9 cellular contexts compared by ENCODE assay signal in genomic region chr20:53157443-53158408, GRCh38.
A peak's percentile ranks its signal among the peaks of the same experiment; 100 is the strongest.
DNase-seq lines count a peak whose midpoint lies in the region; ATAC-seq, FAIRE-seq and TF ChIP-seq lines count a peak whose summit lies in the region.
"Had no signal": no experiment of that assay in that cellular context is flagged by ENCODE, and none has a peak within 500 bp of the region (broad histone marks: within the 10 kb centered on the region; RNA-seq: fewer than 3 reads in every experiment).

No MANE protein-coding gene starts in this region.

- no peaks in the 10 kb centered on the region for H3F3A ChIP-seq in GM23338 (replicated peaks; ENCODE audit: low read depth)
- no peaks in the 10 kb centered on the region for H3F3A ChIP-seq in neural progenitor cell (ENCODE audit: low read depth)

- peaks cover under 1% of the 10 kb centered on the region for H3K27me3 Mint-ChIP-seq in activated CD4-positive, alpha-beta T cell treated with anti-CD3 and anti-CD28 coated beads for 36 hours
- H3K27me3 Mint-ChIP-seq in GM23338 (ENCODE audit: insufficient read depth, low read depth, poor library complexity) (peaks cover 5% of the 10 kb centered on the region), neural progenitor cell (ENCODE audit: insufficient read depth, low read depth) (peaks cover 5% of the 10 kb centered on the region)

- H3K36me3 Mint-ChIP-seq in activated CD4-positive, alpha-beta T cell treated with anti-CD3 and anti-CD28 coated beads for 36 hours (ENCODE audit: low read depth): peaks cover 21% of the 10 kb centered on the region
- no peaks in the 10 kb centered on the region for H3K36me3 Mint-ChIP-seq in GM23338 (ENCODE audit: low read depth)
- H3K36me3 Mint-ChIP-seq in neural progenitor cell: no peaks in the 10 kb centered on the region

- no peaks in the 10 kb centered on the region for H3K79me2 ChIP-seq in GM23338 (replicated peaks; ENCODE audit: insufficient read depth)
- H3K79me2 ChIP-seq in endothelial cell of umbilical vein (ENCODE audit: control insufficient read depth, insufficient read depth, low read length): no peaks in the 10 kb centered on the region
- H3K79me2 ChIP-seq in neural progenitor cell (ENCODE audit: low read depth): no peaks in the 10 kb centered on the region

- H3K9me3 Mint-ChIP-seq in activated CD4-positive, alpha-beta T cell treated with anti-CD3 and anti-CD28 coated beads for 36 hours (ENCODE audit: low read depth): peaks cover 3% of the 10 kb centered on the region
- H3K9me3 Mint-ChIP-seq in GM23338: peaks cover 3% of the 10 kb centered on the region; the same call in 2 of the 3 replicates
- no peaks in the 10 kb centered on the region for H3K9me3 Mint-ChIP-seq in neural progenitor cell

- H3K9ac ChIP-seq in endothelial cell of umbilical vein (replicated peaks; ENCODE audit: extremely low read depth, insufficient read depth, low read length): no peak overlapping the region
- no peak overlapping the region for H3K9ac ChIP-seq in neural progenitor cell

- peak; percentile 75 to 78 for TF ChIP-seq CTCF in GM23338 (conservative IDR thresholded peaks at IDR 0.05; ENCODE audit: low read depth in 2 of 2)
- TF ChIP-seq CTCF in LNCAP (IDR thresholded peaks at IDR 0.05): peak; percentile 55
- TF ChIP-seq CTCF in endothelial cell of umbilical vein (IDR thresholded peaks at IDR 0.05; ENCODE audit: extremely low read depth in 1 of 2, insufficient read depth in 1 of 2, low read depth in 1 of 2, low read length in 2 of 2): peak; percentile 47 to 64
- TF ChIP-seq CTCF in neural progenitor cell (IDR thresholded peaks at IDR 0.05): peak; percentile 69

- H3K27me3 ChIP-seq in GM23338 (ENCODE audit: insufficient read depth): no peaks in the 10 kb centered on the region
- no peaks in the 10 kb centered on the region for H3K27me3 ChIP-seq in endothelial cell of umbilical vein (ENCODE audit: control insufficient read depth in 2 of 2, insufficient read depth in 2 of 2, low read length in 2 of 2)
- H3K27me3 ChIP-seq in neural progenitor cell: no peaks in the 10 kb centered on the region

- peak overlapping the region; percentile 44 for H3K27ac Mint-ChIP-seq in activated CD4-positive, alpha-beta T cell treated with anti-CD3 and anti-CD28 coated beads for 36 hours
- no peak overlapping the region for H3K27ac Mint-ChIP-seq in GM23338
- no peak overlapping the region for H3K27ac Mint-ChIP-seq in neural progenitor cell

- H3K4me3 ChIP-seq in GM23338: no peak overlapping the region
- no peak overlapping the region for H3K4me3 ChIP-seq in endothelial cell of umbilical vein (replicated peaks in 1 of 3; ENCODE audit: insufficient read depth in 1 of 3, low read depth in 1 of 3, low read length in 3 of 3)
- H3K4me3 ChIP-seq in neural progenitor cell: no peak overlapping the region

- ATAC-seq in activated CD4-positive, alpha-beta T cell treated with anti-CD3 and anti-CD28 coated beads for 36 hours: no peak
- ATAC-seq in GM23338: peak; percentile 82

- peak; percentile 60 for DNase-seq in activated CD4-positive, alpha-beta T cell treated with anti-CD3 and anti-CD28 coated beads for 36 hours
- DNase-seq in activated CD4-positive, alpha-beta T cell treated with anti-CD3 and anti-CD28 coated beads for 1 hour: no peak
- peak; percentile 91 for DNase-seq in GM23338 (ENCODE audit: low spot score)
- DNase-seq in activated CD4-positive, alpha-beta T cell treated with anti-CD3 and anti-CD28 coated beads for 4 hours: peak; percentile 15 to 44
- DNase-seq in endothelial cell of umbilical vein (ENCODE audit: low read depth, low spot score): peak; percentile 27
- DNase-seq in neural progenitor cell (ENCODE audit: low spot score): peak; percentile 72
- DNase-seq in mesenteric fat pad (ENCODE audit: low spot score): no peak

- BruUV-seq in endothelial cell of umbilical vein (replicated peaks; lab: Mats Ljungman, UMichigan): no TSS peak

- dilution Hi-C loops in endothelial cell of umbilical vein (cut with MboI; ENCODE audit: extremely low pct_ligation_motif_present, low sequenced_read_pairs): no loop called here

- H3K4me3 Mint-ChIP-seq in activated CD4-positive, alpha-beta T cell treated with anti-CD3 and anti-CD28 coated beads for 36 hours: no peak overlapping the region
- H3K4me3 Mint-ChIP-seq in GM23338 (no peak overlapping the region), neural progenitor cell (no peak overlapping the region)

- H3K4me2 ChIP-seq in GM23338: no peak overlapping the region
- no peak overlapping the region for H3K4me2 ChIP-seq in endothelial cell of umbilical vein (ENCODE audit: insufficient read depth, low read length)
- no peak overlapping the region for H3K4me2 ChIP-seq in neural progenitor cell

- H2AFZ ChIP-seq in GM23338 (no peak overlapping the region), endothelial cell of umbilical vein (ENCODE audit: low read depth, low read length) (no peak overlapping the region), neural progenitor cell (replicated peaks) (no peak overlapping the region)

- H3K4me1 ChIP-seq in GM23338 (ENCODE audit: insufficient read depth) (peaks cover 3% of the 10 kb centered on the region), endothelial cell of umbilical vein (ENCODE audit: control insufficient read depth, extremely low read depth, insufficient read depth, low read length) (no peaks in the 10 kb centered on the region), neural progenitor cell (peaks cover 10% of the 10 kb centered on the region)

- intact Hi-C loops in activated CD4-positive, alpha-beta T cell treated with anti-CD3 and anti-CD28 coated beads for 36 hours (cut with DNase I, micrococcal nuclease): loop anchor here in 1 of 2 experiments (10.0 kb wide), 1 partner anchor 1047 kb away; the partner anchor contains the start of gene PFDN4
- intact Hi-C loops in endothelial cell of umbilical vein (cut with micrococcal nuclease): loop anchor here (1.0 kb wide), 3 partner anchors 783 to 905 kb away; no protein-coding TSS in a partner anchor

- TF ChIP-seq POLR2A in endothelial cell of umbilical vein (IDR thresholded peaks at IDR 0.05; ENCODE audit: low read depth, low read length): no peak

- H3K9me1 ChIP-seq in endothelial cell of umbilical vein (replicated peaks; ENCODE audit: control insufficient read depth, extremely low read depth, insufficient read depth, low read length): no peaks in the 10 kb centered on the region

- H3K27ac ChIP-seq in GM23338 (ENCODE audit: low read depth) (no peak overlapping the region), endothelial cell of umbilical vein (ENCODE audit: insufficient read depth, low read depth, low read length) (no peak overlapping the region), neural progenitor cell (no peak overlapping the region)

- H3K36me3 ChIP-seq in GM23338 (ENCODE audit: insufficient read depth) (no peaks in the 10 kb centered on the region), endothelial cell of umbilical vein (ENCODE audit: control insufficient read depth in 2 of 2, extremely low read depth in 1 of 2, insufficient read depth in 2 of 2, low read length in 2 of 2) (no peaks in the 10 kb centered on the region), neural progenitor cell (no peaks in the 10 kb centered on the region)

- no peak for FAIRE-seq in endothelial cell of umbilical vein (lab: Jason Lieb, UNC)
- FAIRE-seq: islet of Langerhans had no signal

- CTCF ChIA-PET in activated CD4-positive, alpha-beta T cell treated with anti-CD3 and anti-CD28 coated beads for 36 hours (lab: Charles Lee): interaction anchor here (0.6 to 1.8 kb wide), 5 partner anchors 11 to 390 kb away, joined by 4 to 7 read pairs (median 5); no protein-coding TSS in a partner anchor
- CTCF ChIA-PET in endothelial cell of umbilical vein (lab: Charles Lee): interaction anchor here (1.1 to 1.5 kb wide), 3 partner anchors 15 to 800 kb away, joined by 3 to 7 read pairs (median 4); no protein-coding TSS in a partner anchor

- POLR2A ChIA-PET in activated CD4-positive, alpha-beta T cell treated with anti-CD3 and anti-CD28 coated beads for 36 hours (lab: Charles Lee): no interaction called here
- POLR2A ChIA-PET in endothelial cell of umbilical vein (lab: Charles Lee): no interaction called here

- no peaks in the 10 kb centered on the region for H3K9me2 ChIP-seq in GM23338 (ENCODE audit: insufficient read depth)

- no peaks in the 10 kb centered on the region for H4K20me1 ChIP-seq in GM23338 (replicated peaks; ENCODE audit: insufficient read depth)
- H4K20me1 ChIP-seq in endothelial cell of umbilical vein (replicated peaks; ENCODE audit: control insufficient read depth, extremely low read depth, insufficient read depth, low read length): no peaks in the 10 kb centered on the region
- no peaks in the 10 kb centered on the region for H4K20me1 ChIP-seq in neural progenitor cell (ENCODE audit: low read depth)

- H3K9me3 ChIP-seq in endothelial cell of umbilical vein (replicated peaks; ENCODE audit: control insufficient read depth, insufficient read depth, low read length) (no peaks in the 10 kb centered on the region), neural progenitor cell (ENCODE audit: low read depth) (no peaks in the 10 kb centered on the region)

- peaks cover 53% of the 10 kb centered on the region for H3K4me1 Mint-ChIP-seq in activated CD4-positive, alpha-beta T cell treated with anti-CD3 and anti-CD28 coated beads for 36 hours
- H3K4me1 Mint-ChIP-seq in GM23338 (peaks cover 7% of the 10 kb centered on the region), neural progenitor cell (peaks cover 6% of the 10 kb centered on the region)

TF ChIP-seq in GM23338, 12 proteins besides CTCF, POLR2A, EP300 and RAD21 (continues in another document):
- TF ChIP-seq ZNF114 (CRISPR knock-in tag; IDR thresholded peaks at IDR 0.05) (no peak), CREB1 (CRISPR knock-in tag; IDR thresholded peaks at IDR 0.05; ENCODE audit: low read depth) (no peak)

TF ChIP-seq in endothelial cell of umbilical vein, 7 proteins besides CTCF, POLR2A, EP300 and RAD21:
- no peak for TF ChIP-seq JUN (IDR thresholded peaks at IDR 0.05; ENCODE audit: borderline replicate concordance, insufficient read depth, insufficient read length, low read depth)
- no peak for TF ChIP-seq MAX (IDR thresholded peaks at IDR 0.05; ENCODE audit: insufficient read depth, insufficient read length)
- TF ChIP-seq FOS (IDR thresholded peaks at IDR 0.05; ENCODE audit: borderline replicate concordance, insufficient read depth, low read length): no peak
- no peak for TF ChIP-seq MYC (IDR thresholded peaks at IDR 0.05; ENCODE audit: low read depth, low read length)
- TF ChIP-seq EZH2 (IDR thresholded peaks at IDR 0.05; ENCODE audit: borderline replicate concordance, low read depth, low read length, severe bottlenecking): no peak
- TF ChIP-seq POLR2AphosphoS5 (IDR thresholded peaks at IDR 0.05; ENCODE audit: insufficient read depth, low read depth, low read length): no peak
- no peak for TF ChIP-seq GATA2 (IDR thresholded peaks at IDR 0.05; ENCODE audit: insufficient read depth, insufficient read length, low read depth, low read length)
TF ChIP-seq in endothelial cell of umbilical vein: peak in this region for 0.

Comparison
In these comparisons a context has a peak if more than half of its experiments do, and no peak if none do; other contexts are left out.
1. DNase-seq: peak in activated CD4-positive, alpha-beta T cell treated with anti-CD3 and anti-CD28 coated beads for 36 hours (single experiment), GM23338 (single experiment), activated CD4-positive, alpha-beta T cell treated with anti-CD3 and anti-CD28 coated beads for 4 hours (2 of 2), endothelial cell of umbilical vein (single experiment) and neural progenitor cell (single experiment); none in activated CD4-positive, alpha-beta T cell treated with anti-CD3 and anti-CD28 coated beads for 1 hour (single experiment) and mesenteric fat pad (single experiment).
2. Peak in every context shown above with its lines, with median percentiles within 50 percentile points of each other: CTCF ChIP-seq.